ENCODE assay signal across 8 cellular contexts in the genomic region with DNA sequence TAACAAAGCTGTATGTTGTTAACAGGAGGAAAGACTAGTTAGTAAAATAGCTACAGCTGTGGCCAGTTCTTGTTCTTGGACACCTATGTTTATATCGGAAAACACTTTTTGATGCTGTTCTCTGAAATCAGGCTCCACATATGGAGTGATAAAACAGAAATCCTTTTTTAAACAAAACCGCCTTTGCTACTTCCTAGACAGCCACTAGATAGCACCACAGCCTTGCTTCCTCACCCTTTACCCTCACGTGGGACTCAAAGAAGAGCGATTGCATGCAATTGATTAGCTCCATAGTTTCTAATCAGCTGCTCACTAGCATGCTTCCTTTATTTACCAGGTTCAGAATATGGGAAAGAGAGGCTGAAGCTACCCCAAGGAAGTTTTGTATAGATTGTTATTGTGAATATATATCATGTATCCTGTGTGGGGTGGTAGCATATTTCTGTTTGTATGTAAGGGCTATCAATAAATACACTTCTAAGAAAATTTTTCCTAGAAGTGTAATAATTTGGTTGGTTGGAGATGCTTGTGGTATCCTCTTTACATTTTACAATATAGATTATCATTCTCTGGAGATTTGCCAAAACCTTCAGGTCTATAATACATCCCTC. TPM values are rescaled to one million over a fixed set of nuclear protein-coding genes. Genes with fewer than 3 reads are reported as not detected.
DNase-seq lines count a peak whose midpoint lies in the region; ATAC-seq and TF ChIP-seq lines count a peak whose summit lies in the region.

No MANE protein-coding gene starts in this region.

- H3K9me3 ChIP-seq in MG63, result no peaks in the 10 kb centered on the region
- H3K9me3 ChIP-seq in suprapubic skin, result no peaks in the 10 kb centered on the region

- WGBS in suprapubic skin, result 6% methylated on average over 4 of the region's 4 CpGs

- no peaks in the 10 kb centered on the region for H3K27me3 ChIP-seq in MG63
- H3K27me3 ChIP-seq in suprapubic skin, result no peaks in the 10 kb centered on the region

- intact Hi-C loops in left colon (cut with DNase I, micrococcal nuclease), result no loop called here

- H3K36me3 ChIP-seq in MG63, result no peaks in the 10 kb centered on the region
- no peaks in the 10 kb centered on the region for H3K36me3 ChIP-seq in suprapubic skin

- DNase-seq in ACHN, result peak; percentile 58
- DNase-seq in NCI-H524 (lab: John Stamatoyannopoulos, UW), result peak; percentile 15 to 77
- DNase-seq in amniotic epithelial cell (ENCODE audit: low read depth), result peak; percentile 44
- no peak for DNase-seq in left colon
- no peak for DNase-seq in MG63
- no peak for DNase-seq in suprapubic skin (ENCODE audit: low spot score in 2 of 2)

- TF ChIP-seq CTCF in GM12872 (IDR thresholded peaks at IDR 0.05; ENCODE audit: insufficient read depth, low read depth, low read length), result peak; percentile 72
- TF ChIP-seq CTCF in suprapubic skin (IDR thresholded peaks at IDR 0.05), result peak in 1 of 2 donors; percentile 28

- peaks cover 14% of the 10 kb centered on the region for H3K4me1 ChIP-seq in suprapubic skin

- ATAC-seq in left colon (peak; percentile 48), HG03571 (IDR thresholded peaks at IDR 0.05; ENCODE audit: unreplicated experiment) (no peak)

- TF ChIP-seq POLR2A in suprapubic skin (IDR thresholded peaks at IDR 0.05), result no peak

- in situ Hi-C loops in ACHN (cut with HindIII; ENCODE audit: low pct_ligation_motif_present, low pct_unique_long_range_greater_than_20kb, low sequenced_read_pairs), result no loop called here

- H3K27ac ChIP-seq in suprapubic skin, result no peak overlapping the region

- H3K4me3 ChIP-seq in MG63 (no peak overlapping the region), suprapubic skin (no peak overlapping the region)

- no peak for TF ChIP-seq EP300 in suprapubic skin (IDR thresholded peaks at IDR 0.05)

RNA-seq across cellular contexts. Expression of a gene that starts 4.3 kb away (rescaled TPM):
- 10 to 100 TPM; 19.8 to 20.7 TPM for total RNA-seq in left colon
- total RNA-seq in MG63 (2014; rRNA removed; shearing (Covaris generic); ENCODE audit: low replicate concordance), result 17.8 and 21.5 TPM in 2 replicates
- total RNA-seq in suprapubic skin, result 100 to 1,000 TPM in 1 of 4 donors, 10 to 100 TPM in 3; 11.7 to 159 (median 18.1) TPM

RNA-seq across cellular contexts. Expression of a gene that starts 11.4 kb away (rescaled TPM):
- total RNA-seq in left colon (100 to 1,000 TPM; 104 to 127 TPM), suprapubic skin (under 1 TPM in 1 of 4 donors, not detected in 3; 0.60 TPM)
- total RNA-seq in MG63 (2014; rRNA removed; shearing (Covaris generic); ENCODE audit: low replicate concordance), result not detected in 2 replicates

RNA-seq across cellular contexts. Expression of a gene that starts 34.0 kb away (rescaled TPM):
- total RNA-seq in left colon (1 to 10 TPM; 2.0 to 9.2 TPM), suprapubic skin (1 to 10 TPM; 4.8 to 9.7 (median 6.7) TPM)
- 2.7 and 4.7 TPM in 2 replicates for total RNA-seq in MG63 (2014; rRNA removed; shearing (Covaris generic); ENCODE audit: low replicate concordance)

RNA-seq across cellular contexts. Expression of a gene that starts 42.8 kb away (rescaled TPM):
- under 1 TPM in 1 of 2 donors, not detected in 1; 0.08 TPM for total RNA-seq in left colon
- not detected in 2 replicates for total RNA-seq in MG63 (2014; rRNA removed; shearing (Covaris generic); ENCODE audit: low replicate concordance)
- not detected for total RNA-seq in suprapubic skin

RNA-seq across cellular contexts. Expression of a gene that starts 44.0 kb away (rescaled TPM):
- total RNA-seq in left colon (10 to 100 TPM; 51.5 to 63.5 TPM), suprapubic skin (10 to 100 TPM; 57.0 to 84.3 (median 73.5) TPM)
- 116 and 137 TPM in 2 replicates for total RNA-seq in MG63 (2014; rRNA removed; shearing (Covaris generic); ENCODE audit: low replicate concordance)

Comparison
In these comparisons a context has a peak if more than half of its experiments do, and no peak if none do; other contexts are left out.
1. DNase-seq: peak in ACHN (single experiment), NCI-H524 (2 of 2) and amniotic epithelial cell (single experiment); none in left colon (0 of 2), MG63 (single experiment) and suprapubic skin (0 of 2).
2. RNA of a gene that starts 11.4 kb away (total RNA-seq): 104 to 127 TPM in left colon; not detected in MG63 and 0.60 TPM in suprapubic skin; every median in the first group is over 10 times any median in the second.